In the genomic region with DNA sequence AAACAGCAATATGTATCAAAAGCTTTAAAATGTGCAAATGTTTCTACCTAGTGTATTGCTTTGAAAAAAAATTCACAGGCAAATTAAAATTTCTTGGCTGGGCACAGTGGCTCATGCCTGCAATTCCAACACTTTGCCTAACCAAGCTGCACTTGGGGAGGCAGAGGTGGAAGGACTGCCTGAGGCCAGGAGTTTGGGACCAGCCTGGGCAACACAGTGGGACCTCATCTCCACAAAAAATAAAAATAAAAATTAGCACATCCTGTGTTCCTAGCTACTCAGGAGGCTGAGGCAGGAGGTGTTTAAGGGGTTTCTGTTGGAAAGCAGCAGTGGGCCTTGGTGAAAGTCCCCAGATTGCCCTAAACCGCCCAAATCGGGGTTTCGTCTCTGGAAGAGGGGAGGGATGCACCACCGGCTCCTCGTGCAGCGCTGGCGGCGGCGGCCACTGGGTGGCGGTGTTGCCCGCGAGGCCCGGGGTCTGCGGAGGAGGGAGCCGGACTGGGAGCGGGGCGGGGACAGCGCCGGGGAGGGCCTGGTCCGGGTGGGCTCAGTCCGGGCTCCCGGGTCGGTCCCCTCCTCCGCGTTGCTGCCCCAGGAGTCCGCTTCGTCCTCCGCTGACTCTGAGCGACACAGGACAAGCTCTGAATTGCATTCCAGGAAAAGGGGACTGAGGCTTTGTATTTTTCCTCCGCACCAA, we compare ENCODE assay signal across 8 cellular contexts.
A peak's percentile ranks its signal among the peaks of the same experiment; 100 is the strongest.
DNase-seq lines count a peak whose midpoint lies in the region; ATAC-seq, FAIRE-seq and TF ChIP-seq lines count a peak whose summit lies in the region.

No MANE protein-coding gene starts in this region.

- peak; percentile 84 for ATAC-seq in HG02970 (IDR thresholded peaks at IDR 0.05; ENCODE audit: low FRiP score, unreplicated experiment)
- peak; percentile 51 to 98 (median 90) for ATAC-seq in heart left ventricle
- ATAC-seq in pancreas: peak; percentile 95 to 100 (median 98)

- intact Hi-C loops in heart left ventricle (cut with DNase I): loop anchor here in 7 of 10 donors (1.0 to 10.0 kb wide), 7 partner anchors 72 to 1544 kb away; no protein-coding TSS in a partner anchor
- intact Hi-C loops in pancreas (cut with DNase I): no loop called here

- no peak for FAIRE-seq in pancreas (lab: Jason Lieb, UNC)

- no peak overlapping the region for H3K27ac ChIP-seq in Peyer's patch
- H3K27ac ChIP-seq in heart left ventricle: peak overlapping the region in 1 of 12 donors; percentile 32
- H3K27ac ChIP-seq in pancreas: no peak overlapping the region

- WGBS in heart left ventricle, 4 donors: 1 to 5% (median 2%) methylated on average over 11 to 30 of the region's 30 CpGs
- 1 to 2% methylated on average over 27 to 30 of the region's 30 CpGs for WGBS in pancreas, 2 donors

- H3K9me3 ChIP-seq in Peyer's patch: no peaks in the 10 kb centered on the region
- H3K9me3 ChIP-seq in heart left ventricle: peaks cover 0 to 9% (median 1%) of the 10 kb centered on the region in 12 donors
- no peaks in the 10 kb centered on the region for H3K9me3 ChIP-seq in pancreas

- no peaks in the 10 kb centered on the region for H3K36me3 ChIP-seq in Peyer's patch
- H3K36me3 ChIP-seq in heart left ventricle: no peaks in the 10 kb centered on the region
- no peaks in the 10 kb centered on the region for H3K36me3 ChIP-seq in pancreas

- TF ChIP-seq POLR2A in Peyer's patch (IDR thresholded peaks at IDR 0.05) (no peak), heart left ventricle (IDR thresholded peaks at IDR 0.05) (no peak)

- DNase-seq in SIG-M5 treated with dmso at 0.1 percent for 504 hours (lab: John Stamatoyannopoulos, UW; ENCODE audit: unreplicated experiment) (peak; percentile 2), SIG-M5 (lab: John Stamatoyannopoulos, UW) (no peak), Peyer's patch (peak; percentile 19 to 68 (median 65)), heart left ventricle (peak; percentile 54 to 85 (median 61)), pancreas (peak; percentile 27 to 94 (median 67)), ureter (ENCODE audit: low spot score) (peak; percentile 59)
- DNase-seq in activated naive CD4-positive, alpha-beta T cell treated with anti-CD3 and anti-CD28 coated beads, Interleukin-2, amount 50 U/mL, for 16 hours: peak; percentile 33

- no peaks in the 10 kb centered on the region for H3K4me1 ChIP-seq in Peyer's patch
- H3K4me1 ChIP-seq in heart left ventricle: peaks cover 0 to 11% (median 3%) of the 10 kb centered on the region in 12 donors
- H3K4me1 ChIP-seq in pancreas: no peaks in the 10 kb centered on the region

- TF ChIP-seq CTCF in Peyer's patch (IDR thresholded peaks at IDR 0.05) (peak in 5 of 6 experiments; percentile 26 to 74 (median 59)), heart left ventricle (IDR thresholded peaks at IDR 0.05) (peak; percentile 70 to 95 (median 91)), pancreas (IDR thresholded peaks at IDR 0.05) (peak; percentile 84 to 93 (median 88))

- H3K4me3 ChIP-seq in Peyer's patch: peak overlapping the region in 2 of 4 donors; percentile 29 to 49
- H3K4me3 ChIP-seq in heart left ventricle: peak overlapping the region; percentile 11 to 59 (median 44)
- peak overlapping the region in 3 of 4 donors; percentile 4 to 44 (median 16) for H3K4me3 ChIP-seq in pancreas

- H3K27me3 ChIP-seq in Peyer's patch (no peaks in the 10 kb centered on the region), heart left ventricle (peaks cover 0 to 47% (median 17%) of the 10 kb centered on the region in 9 donors), pancreas (peaks cover 0 to 9% (median 2%) of the 10 kb centered on the region in 4 donors)

Comparison
In these comparisons a context has a peak if more than half of its experiments do, and no peak if none do; other contexts are left out.
1. intact Hi-C loops: an anchor here in heart left ventricle (1.0 to 10.0 kb wide); none called in pancreas.